ENCODE assay signal across 21 cellular contexts in genomic region chr13:45817833-45818232, GRCh38. TPM values are rescaled to one million over a fixed set of nuclear protein-coding genes. Genes with fewer than 3 reads are reported as not detected.
DNase-seq lines count a peak whose midpoint lies in the region; FAIRE-seq and TF ChIP-seq lines count a peak whose summit lies in the region.
"Had no signal": no experiment of that assay in that cellular context is flagged by ENCODE, and none has a peak within 500 bp of the region (broad histone marks: within the 10 kb centered on the region; RNA-seq: fewer than 3 reads in every experiment).

No MANE protein-coding gene starts in this region.

- no peaks in the 10 kb centered on the region for H3K27me3 ChIP-seq in tibial nerve
- H3K27me3 ChIP-seq: spleen had no signal

- peaks cover 0 to 5% (median 0%) of the 10 kb centered on the region in 4 donors for H3K9me3 ChIP-seq in tibial nerve

- TF ChIP-seq POLR2A in tibial nerve (IDR thresholded peaks at IDR 0.05) (no peak), H54 (IDR thresholded peaks at IDR 0.05; ENCODE audit: low read depth, low read length) (no peak)

- in situ Hi-C loops in astrocyte of the cerebellum (cut with HindIII; ENCODE audit: low sequenced_read_pairs), result no loop called here

- peak; percentile 8 for DNase-seq in DMS 273 (lab: John Stamatoyannopoulos, UW; ENCODE audit: unreplicated experiment)
- no peak for DNase-seq in DMS 273 treated with DMSO at 0.1 percent for 48 hours (lab: John Stamatoyannopoulos, UW)
- peak; percentile 40 to 42 for DNase-seq in Kasumi-1 (lab: John Stamatoyannopoulos, UW)
- no peak for DNase-seq in astrocyte of the cerebellum (ENCODE audit: low read depth)
- peak; percentile 14 for DNase-seq in iPS DF 4.7 (ENCODE audit: extremely low read depth, low spot score)
- DNase-seq in tibial nerve (ENCODE audit: low spot score in 2 of 2), result no peak
- no peak for DNase-seq in SKM-1 treated with dmso at 0.1 percent for 144 hours (lab: John Stamatoyannopoulos, UW; ENCODE audit: unreplicated experiment)
- DNase-seq in H54 (ENCODE audit: insufficient read length, low spot score), result no peak
- DNase-seq: activated gamma-delta T cell treated with Interleukin-2 at 50 U/mL for 16 hours; CD4-positive, alpha-beta T cell; Karpas-422; NCI-H187; NCI-H524; spleen; stimulated activated naive B cell treated with anti-CD40 and anti-IgM and Interleukin-4, amounts not matched to agents 10 μg/mL and 1 μg/mL and 100 μg/mL, for 72 hours; trophoblast cell had no signal

- 70 to 80% methylated on average over 2 of the region's 2 CpGs for WGBS in tibial nerve, 2 donors

- no peaks in the 10 kb centered on the region for H3K36me3 ChIP-seq in tibial nerve
- H3K36me3 ChIP-seq: spleen had no signal

- TF ChIP-seq CTCF in astrocyte of the cerebellum (IDR thresholded peaks at IDR 0.05; ENCODE audit: low read depth, low read length, missing control alignments), result peak; percentile 14
- no peak for TF ChIP-seq CTCF in tibial nerve (IDR thresholded peaks at IDR 0.05)

- FAIRE-seq in H54 (lab: Jason Lieb, UNC), result no peak
- FAIRE-seq: astrocyte, G401.6 had no signal

- no peak overlapping the region for H3K27ac ChIP-seq in tibial nerve
- H3K27ac ChIP-seq: 22Rv1, parathyroid adenoma, spleen had no signal

- no peaks in the 10 kb centered on the region for H3K4me1 ChIP-seq in tibial nerve
- H3K4me1 ChIP-seq: parathyroid adenoma, spleen had no signal

- H3K4me3 ChIP-seq in astrocyte of the cerebellum (ENCODE audit: low read depth, low read length), result no peak overlapping the region
- no peak overlapping the region for H3K4me3 ChIP-seq in tibial nerve
- H3K4me3 ChIP-seq: spleen had no signal

- no peak for TF ChIP-seq EP300 in tibial nerve (IDR thresholded peaks at IDR 0.05)

RNA-seq across cellular contexts. Expression of gene SIAH3, which starts 33.7 kb away (rescaled TPM):
- not detected for total RNA-seq in tibial nerve
- total RNA-seq: myocyte had no signal

Comparison
In these comparisons a context has a peak if more than half of its experiments do, and no peak if none do; other contexts are left out.
1. DNase-seq: peak in DMS 273 (single experiment), Kasumi-1 (2 of 2) and iPS DF 4.7 (single experiment); none in DMS 273 treated with DMSO at 0.1 percent for 48 hours (single experiment), astrocyte of the cerebellum (single experiment), tibial nerve (0 of 2), SKM-1 treated with dmso at 0.1 percent for 144 hours (single experiment) and H54 (single experiment).